In genomic region chr13:30052127-30052526, GRCh38 we compare ENCODE assay signal across 1 cellular context.
TF ChIP-seq lines count a peak whose summit lies in the region.

No MANE protein-coding gene starts in this region.

TF ChIP-seq in HepG2, 621 proteins besides CTCF, POLR2A, EP300 and RAD21 (continued from another document):
- TF ChIP-seq IRF9 (CRISPR knock-in tag; IDR thresholded peaks at IDR 0.05; ENCODE audit: borderline replicate concordance) (no peak), ZNF709 (CRISPR knock-in tag; IDR thresholded peaks at IDR 0.05) (no peak), JUNB (CRISPR knock-in tag; IDR thresholded peaks at IDR 0.05; ENCODE audit: borderline replicate concordance) (no peak), ZSCAN30 (CRISPR knock-in tag; IDR thresholded peaks at IDR 0.05) (no peak), BATF2 (CRISPR knock-in tag; IDR thresholded peaks at IDR 0.05) (no peak), CEBPG (CRISPR knock-in tag; IDR thresholded peaks at IDR 0.05) (no peak), PRMT3 (CRISPR knock-in tag; IDR thresholded peaks at IDR 0.05; ENCODE audit: borderline replicate concordance, low read depth) (no peak), ZNF547 (CRISPR knock-in tag; IDR thresholded peaks at IDR 0.05) (no peak), HNRNPUL1 (IDR thresholded peaks at IDR 0.05; ENCODE audit: low read depth, low read length) (no peak), ZNF83 (CRISPR knock-in tag; IDR thresholded peaks at IDR 0.05; ENCODE audit: borderline replicate concordance) (no peak), ZNF891 (CRISPR knock-in tag; IDR thresholded peaks at IDR 0.05) (no peak), ZBTB46 (CRISPR knock-in tag; IDR thresholded peaks at IDR 0.05; ENCODE audit: borderline replicate concordance) (no peak)
TF ChIP-seq in HepG2: peak in this region for 0.
